ENCODE assay signal across 10 cellular contexts in the genomic region with DNA sequence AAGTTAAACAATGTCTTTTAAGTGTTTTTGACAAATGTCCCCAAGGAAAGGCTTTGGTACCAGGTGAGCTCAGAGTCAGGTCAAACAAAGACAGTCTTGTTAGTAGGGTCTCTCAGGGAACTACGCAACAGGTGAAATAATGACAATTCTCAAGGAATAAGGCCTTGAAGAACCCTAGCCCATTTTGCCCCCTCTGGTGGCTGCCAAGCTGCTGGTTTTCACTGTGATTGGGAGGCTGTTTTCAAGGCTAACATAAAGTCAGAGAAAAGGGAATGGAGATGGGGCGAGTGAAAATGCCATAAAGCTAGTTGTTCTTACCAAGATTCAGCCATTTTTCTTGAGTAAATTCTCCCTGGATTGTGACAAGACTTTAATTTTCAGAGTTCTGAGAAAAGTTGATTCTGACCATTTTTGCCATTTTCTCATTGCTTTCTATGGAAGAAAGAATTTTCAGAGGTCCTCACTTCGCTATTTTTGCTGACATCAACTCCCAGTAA. TPM values are rescaled to one million over a fixed set of nuclear protein-coding genes. Genes with fewer than 3 reads are reported as not detected.
A peak's percentile ranks its signal among the peaks of the same experiment; 100 is the strongest.
DNase-seq lines count a peak whose midpoint lies in the region; ATAC-seq, FAIRE-seq and TF ChIP-seq lines count a peak whose summit lies in the region.
"Had no signal": no experiment of that assay in that cellular context is flagged by ENCODE, and none has a peak within 500 bp of the region (broad histone marks: within the 10 kb centered on the region; RNA-seq: fewer than 3 reads in every experiment).

No MANE protein-coding gene starts in this region.

- CTCF ChIA-PET in HepG2 (lab: Yijun Ruan, JAX; ENCODE audit: low intra/inter-chr PET ratio, low total read pairs), result interaction anchor here (1.8 kb wide), 1 partner anchor 128 kb away, joined by 9 read pairs; no protein-coding TSS in a partner anchor

- no peak for FAIRE-seq in HepG2 (lab: Jason Lieb, UNC)

- H3K9me2 ChIP-seq in OCI-LY1 (ENCODE audit: low read depth, low read length), result no peaks in the 10 kb centered on the region

- H3K9me3 ChIP-seq in HepG2 (ENCODE audit: low read length) (no peaks in the 10 kb centered on the region), right lobe of liver (no peaks in the 10 kb centered on the region), OCI-LY1 (ENCODE audit: low read length) (no peaks in the 10 kb centered on the region), upper lobe of right lung (no peaks in the 10 kb centered on the region)

- H4K20me1 ChIP-seq in HepG2 (ENCODE audit: insufficient read depth, low read length) (no peaks in the 10 kb centered on the region), OCI-LY1 (ENCODE audit: insufficient read depth, low read length) (no peaks in the 10 kb centered on the region)

- H3K4me1 ChIP-seq in HepG2 (ENCODE audit: insufficient read depth, low read length) (peaks cover 13% of the 10 kb centered on the region), right lobe of liver (no peaks in the 10 kb centered on the region), OCI-LY1 (ENCODE audit: insufficient read depth, low read length, severe bottlenecking) (no peaks in the 10 kb centered on the region), upper lobe of right lung (no peaks in the 10 kb centered on the region)

- H3K27me3 ChIP-seq in HepG2 (ENCODE audit: control insufficient read depth in 1 of 2, insufficient read depth in 2 of 2, low read length in 2 of 2) (peaks cover 0 to 1% of the 10 kb centered on the region in 2 experiments; a peak in 1 of 5 replicates), right lobe of liver (no peaks in the 10 kb centered on the region), OCI-LY1 (ENCODE audit: insufficient read depth, low read length) (no peaks in the 10 kb centered on the region), upper lobe of right lung (no peaks in the 10 kb centered on the region)

- DNase-seq in HepG2 (ENCODE audit: low spot score), result peak; percentile 20
- DNase-seq in right lobe of liver, result no peak
- DNase-seq in epithelial cell of esophagus (ENCODE audit: low read depth), result peak; percentile 27
- DNase-seq in upper lobe of right lung, result no peak
- no peak for DNase-seq in GM19240 (ENCODE audit: insufficient read length, low spot score)
- no peak for DNase-seq in RKO (ENCODE audit: low spot score)
- DNase-seq in hypothalamus (lab: John Stamatoyannopoulos, UW), result no peak
- DNase-seq: posterior cingulate gyrus had no signal

- TF ChIP-seq CTCF in HepG2 (CRISPR knock-in tag; IDR thresholded peaks at IDR 0.05) (peak; percentile 32; the same call in 1 of the 2 replicates), right lobe of liver (IDR thresholded peaks at IDR 0.05) (peak in 1 of 4 donors; percentile 8), OCI-LY1 (IDR thresholded peaks at IDR 0.05; ENCODE audit: low read length) (peak; percentile 44; the same call in 1 of the 2 replicates), epithelial cell of esophagus (IDR thresholded peaks at IDR 0.05; ENCODE audit: insufficient read depth, low read depth, low read length, missing control alignments) (peak; percentile 38), upper lobe of right lung (IDR thresholded peaks at IDR 0.05) (peak; percentile 22)

- no peak overlapping the region for H3K4me2 ChIP-seq in HepG2 (ENCODE audit: low read depth, low read length)
- no peak overlapping the region for H3K4me2 ChIP-seq in OCI-LY1 (ENCODE audit: low read length)

- POLR2A ChIA-PET in HepG2 (lab: Yijun Ruan, JAX), result no interaction called here

- no peak overlapping the region for H3K27ac ChIP-seq in HepG2 (ENCODE audit: extremely low read length, insufficient read depth, low read length)
- H3K27ac ChIP-seq in right lobe of liver, result no peak overlapping the region
- no peak overlapping the region for H3K27ac ChIP-seq in OCI-LY1 (ENCODE audit: low read depth, low read length, poor library complexity, severe bottlenecking)
- no peak overlapping the region for H3K27ac ChIP-seq in upper lobe of right lung
- H3K27ac ChIP-seq: RWPE1 had no signal

- TF ChIP-seq EP300 in HepG2 (IDR thresholded peaks at IDR 0.05; ENCODE audit: low read depth in 2 of 2, low read length in 2 of 2), result no peak
- no peak for TF ChIP-seq EP300 in HepG2 (CRISPR knock-in tag; IDR thresholded peaks at IDR 0.05; ENCODE audit: borderline replicate concordance)

- intact Hi-C loops in HepG2 (cut with micrococcal nuclease; ENCODE audit: unreplicated experiment) (loop anchor here (1.0 kb wide), 1 partner anchor 128 kb away; no protein-coding TSS in a partner anchor), right lobe of liver (cut with DNase I) (no loop called here), upper lobe of right lung (cut with DNase I) (no loop called here)

- peak; percentile 29; the same call in 1 of the 2 replicates for TF ChIP-seq RAD21 in HepG2 (CRISPR knock-in tag; IDR thresholded peaks at IDR 0.05)

- WGBS in HepG2 (ENCODE audit: low lambda C conversion rate), result 44% methylated on average over 3 of the region's 3 CpGs
- WGBS in right lobe of liver (ENCODE audit: insufficient coverage, low coverage, low lambda C conversion rate, missing lambda C conversion rate), result 100% methylated on average over 2 of the region's 3 CpGs

- no TSS peak for BruUV-seq in HepG2 (replicated peaks; lab: Mats Ljungman, UMichigan)

- no peak overlapping the region for H3K4me3 ChIP-seq in HepG2 (replicated peaks in 1 of 3; ENCODE audit: insufficient read depth in 1 of 3, low read depth in 2 of 3, low read length in 3 of 3)
- no peak overlapping the region for H3K4me3 ChIP-seq in right lobe of liver
- H3K4me3 ChIP-seq in OCI-LY1 (ENCODE audit: low read depth, low read length, poor library complexity, severe bottlenecking), result no peak overlapping the region
- no peak overlapping the region for H3K4me3 ChIP-seq in epithelial cell of esophagus (ENCODE audit: low read length)
- no peak overlapping the region for H3K4me3 ChIP-seq in upper lobe of right lung

- H3K79me2 ChIP-seq in HepG2 (ENCODE audit: insufficient read depth, low read length) (no peaks in the 10 kb centered on the region), OCI-LY1 (ENCODE audit: insufficient read depth, low read length) (no peaks in the 10 kb centered on the region)

- no peak overlapping the region for H3K9ac ChIP-seq in HepG2 (ENCODE audit: insufficient read depth, low read depth, low read length)
- no peak overlapping the region for H3K9ac ChIP-seq in OCI-LY1 (ENCODE audit: low read length)

- ATAC-seq in HepG2 (peak; percentile 63), right lobe of liver (no peak), upper lobe of right lung (no peak)

- no peaks in the 10 kb centered on the region for H3K36me3 ChIP-seq in HepG2 (replicated peaks in 1 of 2; ENCODE audit: control insufficient read depth in 1 of 2, insufficient read depth in 2 of 2, low read length in 2 of 2)
- no peaks in the 10 kb centered on the region for H3K36me3 ChIP-seq in right lobe of liver
- no peaks in the 10 kb centered on the region for H3K36me3 ChIP-seq in OCI-LY1 (ENCODE audit: insufficient read depth, low read length)
- H3K36me3 ChIP-seq in upper lobe of right lung, result no peaks in the 10 kb centered on the region

- no peaks in the 10 kb centered on the region for H3F3A ChIP-seq in OCI-LY1 (ENCODE audit: insufficient read depth, low read length)

- TF ChIP-seq POLR2A in HepG2 (IDR thresholded peaks at IDR 0.05; ENCODE audit: insufficient read depth in 1 of 2, low read depth in 2 of 2, low read length in 2 of 2) (no peak), right lobe of liver (IDR thresholded peaks at IDR 0.05) (no peak)

- H2AFZ ChIP-seq in HepG2 (ENCODE audit: low read length) (no peak overlapping the region), OCI-LY1 (ENCODE audit: low read length) (no peak overlapping the region)

- in situ Hi-C loops in HepG2 (cut with HindIII; ENCODE audit: extremely low pct_ligation_motif_present, low pct_unique_long_range_greater_than_20kb), result loop anchor here (5.0 kb wide), 1 partner anchor 128 kb away; no protein-coding TSS in a partner anchor

RNA-seq across cellular contexts. Expression of a gene that starts 58.7 kb away (rescaled TPM):
- total RNA-seq in HepG2 (2016; rRNA removed; fragmentation: Illumina TruSeq; extraction: Trizol), result 25.4 and 28.9 TPM in 2 replicates
- total RNA-seq in HepG2 (2016; cell fraction: cytosol; rRNA removed; fragmentation: Illumina TruSeq; extraction: Trizol; ENCODE audit: low read depth), result 30.6 and 35.1 TPM in 2 replicates
- total RNA-seq in HepG2 (2016; cell fraction: insoluble cytoplasmic fraction; rRNA removed; fragmentation: Illumina TruSeq; extraction: Trizol), result 24.2 and 28.6 TPM in 2 replicates
- total RNA-seq in HepG2 (2016; cell fraction: membrane; rRNA removed; fragmentation: Illumina TruSeq; extraction: Trizol), result 43.1 and 46.1 TPM in 2 replicates
- 11.4 and 15.6 TPM in 2 replicates for total RNA-seq in HepG2 (2016; cell fraction: nucleus; rRNA removed; fragmentation: Illumina TruSeq; extraction: Trizol)
- polyA plus RNA-seq in HepG2 (2011; rRNA removed), result 6.8 and 10.2 TPM in 2 replicates
- polyA plus RNA-seq in HepG2 (2011; cell fraction: cytosol; rRNA removed), result 4.2 and 5.7 TPM in 2 replicates
- polyA plus RNA-seq in HepG2 (2011; cell fraction: nucleus; rRNA removed), result 2.7 and 2.9 TPM in 2 replicates
- polyA plus RNA-seq in HepG2 (2012), result 10.8 and 11.6 TPM in 2 replicates
- polyA plus RNA-seq in HepG2 (2016; cell fraction: cytosol; fragmentation: Illumina TruSeq; extraction: Trizol; ENCODE audit: low read depth), result 53.3 and 61.6 TPM in 2 replicates
- polyA plus RNA-seq in HepG2 (2016; cell fraction: insoluble cytoplasmic fraction; fragmentation: Illumina TruSeq; extraction: Trizol; ENCODE audit: low read depth), result 34.9 and 38.2 TPM in 2 replicates
- polyA plus RNA-seq in HepG2 (2016; cell fraction: membrane; fragmentation: Illumina TruSeq; extraction: Trizol; ENCODE audit: low read depth), result 47.9 and 57.2 TPM in 2 replicates
- polyA plus RNA-seq in HepG2 (2016; cell fraction: nucleus; fragmentation: Illumina TruSeq; extraction: Trizol; ENCODE audit: insufficient read depth, low read depth), result 22.5 and 24.5 TPM in 2 replicates
- 1.4 and 3.0 TPM in 2 replicates for polyA minus RNA-seq in HepG2 (2011; rRNA and poly(A)+ RNA removed; ENCODE audit: low replicate concordance)
- polyA minus RNA-seq in HepG2 (2011; cell fraction: cytosol; rRNA and poly(A)+ RNA removed), result 3.8 and 5.0 TPM in 2 replicates
- 7.5 and 12.9 TPM in 2 replicates for polyA minus RNA-seq in HepG2 (2011; cell fraction: nucleus; rRNA and poly(A)+ RNA removed)
- total RNA-seq in right lobe of liver, result 10 to 100 TPM in 1 of 6 experiments, 1 to 10 TPM in 5; 8.4 to 10.4 (median 8.5) TPM
- 15.7 TPM for total RNA-seq in upper lobe of right lung

RNA-seq across cellular contexts. Expression of a gene that starts 58.9 kb away (rescaled TPM):
- total RNA-seq in HepG2 (2016; rRNA removed; fragmentation: Illumina TruSeq; extraction: Trizol), result 18.0 and 22.7 TPM in 2 replicates
- total RNA-seq in HepG2 (2016; cell fraction: cytosol; rRNA removed; fragmentation: Illumina TruSeq; extraction: Trizol; ENCODE audit: low read depth), result 3.8 and 6.1 TPM in 2 replicates
- 17.6 and 29.0 TPM in 2 replicates for total RNA-seq in HepG2 (2016; cell fraction: insoluble cytoplasmic fraction; rRNA removed; fragmentation: Illumina TruSeq; extraction: Trizol)
- 7.8 and 10.7 TPM in 2 replicates for total RNA-seq in HepG2 (2016; cell fraction: membrane; rRNA removed; fragmentation: Illumina TruSeq; extraction: Trizol)
- total RNA-seq in HepG2 (2016; cell fraction: nucleus; rRNA removed; fragmentation: Illumina TruSeq; extraction: Trizol), result 19.8 and 22.3 TPM in 2 replicates
- polyA plus RNA-seq in HepG2 (2011; rRNA removed), result 17.3 and 23.2 TPM in 2 replicates
- 11.2 and 15.3 TPM in 2 replicates for polyA plus RNA-seq in HepG2 (2011; cell fraction: cytosol; rRNA removed)
- 17.7 and 20.7 TPM in 2 replicates for polyA plus RNA-seq in HepG2 (2011; cell fraction: nucleus; rRNA removed)
- 12.2 and 12.9 TPM in 2 replicates for polyA plus RNA-seq in HepG2 (2012)
- 0.76 and 0.78 TPM in 2 replicates for polyA plus RNA-seq in HepG2 (2016; cell fraction: cytosol; fragmentation: Illumina TruSeq; extraction: Trizol; ENCODE audit: low read depth)
- polyA plus RNA-seq in HepG2 (2016; cell fraction: insoluble cytoplasmic fraction; fragmentation: Illumina TruSeq; extraction: Trizol; ENCODE audit: low read depth), result 15.3 and 17.2 TPM in 2 replicates
- polyA plus RNA-seq in HepG2 (2016; cell fraction: membrane; fragmentation: Illumina TruSeq; extraction: Trizol; ENCODE audit: low read depth), result 3.5 and 3.6 TPM in 2 replicates
- polyA plus RNA-seq in HepG2 (2016; cell fraction: nucleus; fragmentation: Illumina TruSeq; extraction: Trizol; ENCODE audit: insufficient read depth, low read depth), result 25.2 and 28.1 TPM in 2 replicates
- 17.0 and 20.3 TPM in 2 replicates for polyA minus RNA-seq in HepG2 (2011; rRNA and poly(A)+ RNA removed; ENCODE audit: low replicate concordance)
- 15.1 and 17.7 TPM in 2 replicates for polyA minus RNA-seq in HepG2 (2011; cell fraction: cytosol; rRNA and poly(A)+ RNA removed)
- polyA minus RNA-seq in HepG2 (2011; cell fraction: nucleus; rRNA and poly(A)+ RNA removed), result 33.0 and 47.9 TPM in 2 replicates
- 10 to 100 TPM; 14.3 to 30.8 (median 16.0) TPM for total RNA-seq in right lobe of liver
- 31.7 TPM for total RNA-seq in upper lobe of right lung

Comparison
In these comparisons a context has a peak if more than half of its experiments do, and no peak if none do; other contexts are left out.
1. DNase-seq: peak in HepG2 (single experiment) and epithelial cell of esophagus (single experiment); none in right lobe of liver (0 of 3), upper lobe of right lung (single experiment), GM19240 (single experiment), RKO (single experiment) and hypothalamus (0 of 51).